Comparison of ENCODE assay signal across 9 cellular contexts in the genomic region with DNA sequence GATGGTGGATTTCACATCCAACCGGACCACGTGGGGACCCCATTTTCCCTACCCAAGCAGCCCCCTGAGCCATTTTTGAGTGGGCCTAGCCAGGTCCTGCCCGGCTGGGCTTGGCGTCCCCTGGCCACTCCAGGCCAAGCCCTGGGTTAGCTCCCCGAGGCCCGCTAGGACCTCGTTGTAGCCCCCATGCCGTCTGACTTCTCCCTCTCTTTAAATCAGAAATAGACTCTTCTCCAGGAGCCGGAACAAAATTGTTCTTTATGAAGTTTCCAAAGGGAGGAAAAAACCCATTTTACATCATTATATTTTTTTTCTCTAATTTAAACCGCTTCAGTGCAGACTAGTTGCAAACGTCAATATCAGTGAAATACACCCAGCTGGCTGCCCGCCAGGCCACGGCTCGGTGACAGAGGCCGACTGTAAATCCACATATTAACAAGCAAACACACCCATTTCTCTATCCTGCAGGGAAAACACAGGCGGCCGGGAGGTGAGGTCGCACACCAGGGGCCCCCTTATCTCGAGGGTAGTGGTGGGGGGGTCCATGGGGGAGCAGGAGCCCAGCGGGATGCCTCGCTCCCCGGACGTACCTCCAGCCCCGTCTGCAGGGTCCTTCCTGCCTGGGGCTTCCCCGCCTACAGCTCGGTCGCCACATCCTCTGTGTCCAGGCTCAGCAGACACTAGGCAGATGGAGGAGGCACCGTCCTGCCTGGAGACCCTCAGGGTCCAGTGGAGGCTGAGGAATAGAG.
DNase-seq lines count a peak whose midpoint lies in the region; ATAC-seq and TF ChIP-seq lines count a peak whose summit lies in the region.
"Had no signal": no experiment of that assay in that cellular context is flagged by ENCODE, and none has a peak within 500 bp of the region (broad histone marks: within the 10 kb centered on the region; RNA-seq: fewer than 3 reads in every experiment).

No MANE protein-coding gene starts in this region.

- peak; percentile 35 to 66 (median 55) for DNase-seq in NCI-H1417 (lab: John Stamatoyannopoulos, UW)
- DNase-seq in NCI-H1417 treated with DMSO at 0.1 percent for 48 hours (lab: John Stamatoyannopoulos, UW), result no peak
- peak; percentile 67 for DNase-seq in NCI-H345 (lab: John Stamatoyannopoulos, UW)
- DNase-seq in adipocyte (ENCODE audit: low read depth), result peak; percentile 35
- peak; percentile 71 for DNase-seq in mucosa of gallbladder (ENCODE audit: low spot score)
- no peak for DNase-seq in sigmoid colon

- H3K9ac ChIP-seq in adipocyte (ENCODE audit: low read length), result no peak overlapping the region

- ATAC-seq in GM21737 (IDR thresholded peaks at IDR 0.05; ENCODE audit: unreplicated experiment) (no peak), GM21576 (IDR thresholded peaks at IDR 0.05; ENCODE audit: unreplicated experiment) (no peak)

- H3K4me3 ChIP-seq in adipocyte (ENCODE audit: low read length) (no peak overlapping the region), sigmoid colon (no peak overlapping the region)

- TF ChIP-seq EP300 in sigmoid colon (IDR thresholded peaks at IDR 0.05), result no peak

- no peak for TF ChIP-seq CTCF in sigmoid colon (IDR thresholded peaks at IDR 0.05)

- H3K9me3 ChIP-seq in adipocyte (ENCODE audit: control insufficient read depth, low read length), result no peaks in the 10 kb centered on the region
- no peaks in the 10 kb centered on the region for H3K9me3 ChIP-seq in sigmoid colon
- H3K9me3 ChIP-seq: upper lobe of left lung had no signal

- H3K27me3 ChIP-seq in adipocyte (replicated peaks; ENCODE audit: control insufficient read depth, insufficient read depth, low read length) (peaks cover 20% of the 10 kb centered on the region), sigmoid colon (peaks cover 0 to 23% (median 0%) of the 10 kb centered on the region in 3 donors)
- H3K27me3 ChIP-seq: upper lobe of left lung had no signal

- no peak overlapping the region for H3K27ac ChIP-seq in sigmoid colon
- H3K27ac ChIP-seq: upper lobe of left lung had no signal

- no peaks in the 10 kb centered on the region for H3K36me3 ChIP-seq in adipocyte (ENCODE audit: control insufficient read depth, insufficient read depth, low read length, severe bottlenecking)
- no peaks in the 10 kb centered on the region for H3K36me3 ChIP-seq in sigmoid colon
- H3K36me3 ChIP-seq: upper lobe of left lung had no signal

- H3K4me1 ChIP-seq in adipocyte (ENCODE audit: control insufficient read depth, insufficient read depth, low read length) (no peaks in the 10 kb centered on the region), sigmoid colon (peaks cover 0 to 6% (median 2%) of the 10 kb centered on the region in 4 donors)

- intact Hi-C loops in sigmoid colon (cut with DNase I), result no loop called here

- TF ChIP-seq POLR2A in sigmoid colon (IDR thresholded peaks at IDR 0.05), result no peak

- WGBS in sigmoid colon, 2 donors, result 13 to 20% methylated on average over 28 of the region's 28 CpGs

Comparison
In these comparisons a context has a peak if more than half of its experiments do, and no peak if none do; other contexts are left out.
1. DNase-seq: peak in NCI-H1417 (3 of 3), NCI-H345 (single experiment), adipocyte (single experiment) and mucosa of gallbladder (single experiment); none in NCI-H1417 treated with DMSO at 0.1 percent for 48 hours (single experiment) and sigmoid colon (single experiment).